In genomic region chr19:15223649-15224371, GRCh38 we compare ENCODE assay signal across 9 cellular contexts. TPM values are rescaled to one million over a fixed set of nuclear protein-coding genes. Genes with fewer than 3 reads are reported as not detected.
DNase-seq lines count a peak whose midpoint lies in the region; ATAC-seq and TF ChIP-seq lines count a peak whose summit lies in the region.
"Had no signal": no experiment of that assay in that cellular context is flagged by ENCODE, and none has a peak within 500 bp of the region (broad histone marks: within the 10 kb centered on the region; RNA-seq: fewer than 3 reads in every experiment).

No MANE protein-coding gene starts in this region.

- H3K4me3 Mint-ChIP-seq in endodermal cell = peak overlapping the region; percentile 69

- H3K27me3 Mint-ChIP-seq in endodermal cell (ENCODE audit: insufficient read depth) = peaks cover 1% of the 10 kb centered on the region

- H2AFZ ChIP-seq in MM.1S (ENCODE audit: low read length) = peak overlapping the region; percentile 82
- peak overlapping the region; percentile 96 for H2AFZ ChIP-seq in neural cell (ENCODE audit: low read depth, low read length)

- H3K36me3 Mint-ChIP-seq in endodermal cell (ENCODE audit: low read depth) = peaks cover 13% of the 10 kb centered on the region

- H3K9me2 ChIP-seq in MM.1S (replicated peaks; ENCODE audit: insufficient read depth, low read length) (no peaks in the 10 kb centered on the region), neural cell (ENCODE audit: insufficient read depth, low read length) (no peaks in the 10 kb centered on the region)

- H3K27ac Mint-ChIP-seq in endodermal cell = peak overlapping the region; percentile 74

- H3K9me3 ChIP-seq in MM.1S (replicated peaks; ENCODE audit: insufficient read depth, low read length) (no peaks in the 10 kb centered on the region), endodermal cell (ENCODE audit: control insufficient read depth, low read length) (no peaks in the 10 kb centered on the region), neural cell (ENCODE audit: low read length) (no peaks in the 10 kb centered on the region)

- H3K27ac ChIP-seq in MM.1S (ENCODE audit: low read length) (no peak overlapping the region), endodermal cell (ENCODE audit: low read depth, low read length) (peak overlapping the region; percentile 94), neural cell (ENCODE audit: low read length) (peak overlapping the region; percentile 89)

- no peak for TF ChIP-seq EP300 in neural cell (conservative IDR thresholded peaks at IDR 0.05; ENCODE audit: poor library complexity, severe bottlenecking)

- no peaks in the 10 kb centered on the region for H3F3A ChIP-seq in MM.1S (ENCODE audit: insufficient read depth, low read length)
- H3F3A ChIP-seq in neural cell (ENCODE audit: insufficient read depth, low read length, poor library complexity, severe bottlenecking) = no peaks in the 10 kb centered on the region

- H3K4me2 ChIP-seq in MM.1S (ENCODE audit: low read depth, low read length) (peak overlapping the region; percentile 89), neural cell (ENCODE audit: low read length) (peak overlapping the region; percentile 64)

- H3K36me3 ChIP-seq in MM.1S (replicated peaks; ENCODE audit: insufficient read depth, low read length) (no peaks in the 10 kb centered on the region), endodermal cell (ENCODE audit: control insufficient read depth, insufficient read depth, low read length) (no peaks in the 10 kb centered on the region), neural cell (ENCODE audit: insufficient read depth, low read length) (no peaks in the 10 kb centered on the region)

- TF ChIP-seq RAD21 in neural cell (conservative IDR thresholded peaks at IDR 0.05) = no peak

- peaks cover 11% of the 10 kb centered on the region for H3K4me1 Mint-ChIP-seq in endodermal cell

- ATAC-seq in HG02870 (IDR thresholded peaks at IDR 0.05; ENCODE audit: unreplicated experiment) (no peak), GM18520 (IDR thresholded peaks at IDR 0.05; ENCODE audit: unreplicated experiment) (no peak), GM21619 (IDR thresholded peaks at IDR 0.05; ENCODE audit: unreplicated experiment) (no peak)

- H3K27me3 ChIP-seq in MM.1S (replicated peaks; ENCODE audit: insufficient read depth, low read length) = peaks cover 31% of the 10 kb centered on the region
- H3K27me3 ChIP-seq in endodermal cell (ENCODE audit: control insufficient read depth, insufficient read depth, low read length, poor library complexity, severe bottlenecking) = no peaks in the 10 kb centered on the region
- no peaks in the 10 kb centered on the region for H3K27me3 ChIP-seq in neural cell (ENCODE audit: insufficient read depth, low read depth, low read length)

- H3K9ac ChIP-seq in MM.1S (ENCODE audit: low read length) = peak overlapping the region; percentile 19; the same call in 1 of the 2 replicates
- H3K9ac ChIP-seq in endodermal cell (ENCODE audit: extremely low read depth, low read length, poor library complexity, severe bottlenecking) = peak overlapping the region; percentile 53
- H3K9ac ChIP-seq in neural cell (ENCODE audit: low read length) = peak overlapping the region; percentile 86

- H3K4me3 ChIP-seq in MM.1S (ENCODE audit: low read length) (peak overlapping the region; percentile 64), endodermal cell (ENCODE audit: low read length) (peak overlapping the region; percentile 77), neural cell (ENCODE audit: low read length) (peak overlapping the region; percentile 84)

- peak; percentile 21 for DNase-seq in DMS79 treated with DMSO at 0.1 percent for 48 hours (lab: John Stamatoyannopoulos, UW)
- DNase-seq in MM.1S = no peak
- DNase-seq in endodermal cell = peak; percentile 68
- DNase-seq in NCI-H1092 treated with DMSO at 0.1 percent for 48 hours (lab: John Stamatoyannopoulos, UW) = no peak

- H3K9me3 Mint-ChIP-seq in endodermal cell = no peaks in the 10 kb centered on the region

- H3K79me2 ChIP-seq in MM.1S (ENCODE audit: low read length) (no peaks in the 10 kb centered on the region), neural cell (replicated peaks; ENCODE audit: insufficient read depth, low read length) (no peaks in the 10 kb centered on the region)

- no peaks in the 10 kb centered on the region for H4K20me1 ChIP-seq in MM.1S (ENCODE audit: insufficient read depth, low read length)
- H4K20me1 ChIP-seq in neural cell (ENCODE audit: insufficient read depth) = no peaks in the 10 kb centered on the region

- WGBS in endodermal cell (ENCODE audit: insufficient coverage in 1 of 2, insufficient read length in 1 of 2), 2 experiments = 18 to 21% methylated on average over 22 to 51 of the region's 51 CpGs

- no peak for TF ChIP-seq CTCF in MM.1S (IDR thresholded peaks at IDR 0.05; ENCODE audit: low read length)
- no peak for TF ChIP-seq CTCF in endodermal cell (conservative IDR thresholded peaks at IDR 0.05)
- no peak for TF ChIP-seq CTCF in neural cell (IDR thresholded peaks at IDR 0.05; ENCODE audit: poor library complexity, severe bottlenecking)

- peaks cover 5% of the 10 kb centered on the region; the same call in 1 of the 2 replicates for H3K4me1 ChIP-seq in MM.1S (ENCODE audit: low read length)
- no peaks in the 10 kb centered on the region for H3K4me1 ChIP-seq in endodermal cell (ENCODE audit: control insufficient read depth, insufficient read depth, low read length)

TF ChIP-seq in neural cell, 6 proteins besides CTCF, POLR2A, EP300 and RAD21:
- TF ChIP-seq MXI1 (conservative IDR thresholded peaks at IDR 0.05; ENCODE audit: poor library complexity, severe bottlenecking) = no peak
- TF ChIP-seq SMC3 (conservative IDR thresholded peaks at IDR 0.05; ENCODE audit: poor library complexity) = peak; percentile 12
- TF ChIP-seq REST (IDR thresholded peaks at IDR 0.05; ENCODE audit: borderline replicate concordance) = no peak
- TF ChIP-seq TAF1 (IDR thresholded peaks at IDR 0.05; ENCODE audit: low read depth) = peak; percentile 33
- TF ChIP-seq POLR2AphosphoS5 (IDR thresholded peaks at IDR 0.05) = peak; percentile 38

RNA-seq across cellular contexts. Expression of gene EPHX3, which starts 8.4 kb away (rescaled TPM):
- 10 to 100 TPM; 14.5 to 18.7 TPM for total RNA-seq in endodermal cell
- polyA plus RNA-seq in endodermal cell (2013, experiment 1 of 2) = 5.4 TPM
- polyA plus RNA-seq in endodermal cell (2013, experiment 2 of 2) = 4.5 TPM
- polyA plus RNA-seq in neural cell = not detected in 2 replicates
- polyA minus RNA-seq in neural cell = not detected in 2 replicates
- total RNA-seq: LHCN-M2 had no signal

RNA-seq across cellular contexts. Expression of gene NOTCH3, which starts 23.0 kb away (rescaled TPM):
- 100 to 1,000 TPM; 140 to 171 TPM for total RNA-seq in endodermal cell
- 176 TPM for polyA plus RNA-seq in endodermal cell (2013, experiment 1 of 2)
- 186 TPM for polyA plus RNA-seq in endodermal cell (2013, experiment 2 of 2)
- 0.21 and 0.34 TPM in 2 replicates for polyA plus RNA-seq in neural cell
- 1.5 and 1.7 TPM in 2 replicates for polyA minus RNA-seq in neural cell

Comparison
In these comparisons a context has a peak if more than half of its experiments do, and no peak if none do; other contexts are left out.
1. DNase-seq: peak in DMS79 treated with DMSO at 0.1 percent for 48 hours (single experiment) and endodermal cell (single experiment); none in MM.1S (single experiment) and NCI-H1092 treated with DMSO at 0.1 percent for 48 hours (single experiment).
2. H3K9ac ChIP-seq: peak in every context shown above with its lines; median percentile 86 in neural cell; 53 in endodermal cell; 19 in MM.1S.
3. Peak in every context shown above with its lines, with median percentiles within 50 percentile points of each other: H3K4me3 ChIP-seq.